In genomic region chr5:10563940-10564837, GRCh38 we compare ENCODE assay signal across 8 cellular contexts. TPM values are rescaled to one million over a fixed set of nuclear protein-coding genes. Genes with fewer than 3 reads are reported as not detected.
A peak's percentile ranks its signal among the peaks of the same experiment; 100 is the strongest.
DNase-seq lines count a peak whose midpoint lies in the region; ATAC-seq, FAIRE-seq and TF ChIP-seq lines count a peak whose summit lies in the region.

ANKRD33B (plus strand) TSS chr5:10564070; CDS start chr5:10564468, 398 bp downstream.

- peaks cover 10% of the 10 kb centered on the region for H3K79me2 ChIP-seq in astrocyte (ENCODE audit: insufficient read depth, low read length)

- no peak for TF ChIP-seq CTCF in astrocyte (IDR thresholded peaks at IDR 0.05; ENCODE audit: insufficient read depth, low read depth, low read length)

- H3K9ac ChIP-seq in astrocyte (ENCODE audit: low read length) (peak within 1 kb of the TSS; percentile 86), iPS-20b (ENCODE audit: low read depth, low read length) (peak within 1 kb of the TSS; percentile 27; the same call in 1 of the 2 replicates)

- H3K4me1 Mint-ChIP-seq in T-helper 2 cell treated with Interferon-gamma antibody and Interleukin-4, amounts not matched to agents 5 μg/mL and 100 μg/mL, for 36 hours (ENCODE audit: low read depth), result peaks cover 21% of the 10 kb centered on the region
- peaks cover 36% of the 10 kb centered on the region for H3K4me1 Mint-ChIP-seq in astrocyte (ENCODE audit: low read depth, unreplicated experiment)

- H4K20me1 ChIP-seq in astrocyte (ENCODE audit: insufficient read depth, low read length), result peaks cover 39% of the 10 kb centered on the region

- peak within 1 kb of the TSS; percentile 68 for H3K4me3 ChIP-seq in astrocyte (ENCODE audit: insufficient read depth, low read depth, low read length)
- peak within 1 kb of the TSS; percentile 72 for H3K4me3 ChIP-seq in iPS-20b (ENCODE audit: low read length)

- peak; percentile 52 for ATAC-seq in HG02588 (IDR thresholded peaks at IDR 0.05; ENCODE audit: unreplicated experiment)

- H3K27me3 ChIP-seq in astrocyte (ENCODE audit: insufficient read depth, low read length), result no peaks in the 10 kb centered on the region
- peaks cover 94% of the 10 kb centered on the region for H3K27me3 ChIP-seq in iPS-20b (ENCODE audit: insufficient read depth, low read length)

- no peaks in the 10 kb centered on the region for H3K36me3 Mint-ChIP-seq in T-helper 2 cell treated with Interferon-gamma antibody and Interleukin-4, amounts not matched to agents 5 μg/mL and 100 μg/mL, for 36 hours (ENCODE audit: low read depth)
- no peaks in the 10 kb centered on the region for H3K36me3 Mint-ChIP-seq in astrocyte (ENCODE audit: low read depth, unreplicated experiment)

- H3K4me1 ChIP-seq in astrocyte (ENCODE audit: insufficient read depth, low read length) (peaks cover 17% of the 10 kb centered on the region), iPS-20b (ENCODE audit: insufficient read depth, low read length) (peaks cover 14% of the 10 kb centered on the region)

- H3K27ac Mint-ChIP-seq in T-helper 2 cell treated with Interferon-gamma antibody and Interleukin-4, amounts not matched to agents 5 μg/mL and 100 μg/mL, for 36 hours, result peak within 1 kb of the TSS; percentile 83
- peak within 1 kb of the TSS; percentile 83 for H3K27ac Mint-ChIP-seq in astrocyte (ENCODE audit: unreplicated experiment)

- H2AFZ ChIP-seq in astrocyte (ENCODE audit: low read depth, low read length), result peak within 1 kb of the TSS; percentile 87

- H3K36me3 ChIP-seq in astrocyte (ENCODE audit: insufficient read depth, low read length), result no peaks in the 10 kb centered on the region
- no peaks in the 10 kb centered on the region for H3K36me3 ChIP-seq in iPS-20b (ENCODE audit: insufficient read depth, low read depth, low read length)

- DNase-seq in GM12891 (ENCODE audit: insufficient read length, low spot score), result peak; percentile 81
- peak; percentile 34 for DNase-seq in NCI-H1092 (lab: John Stamatoyannopoulos, UW)
- peak; percentile 78 for DNase-seq in T-helper 2 cell treated with Interferon-gamma antibody and Interleukin-4, amounts not matched to agents 5 μg/mL and 100 μg/mL, for 36 hours (ENCODE audit: low spot score)
- DNase-seq in astrocyte (ENCODE audit: low read depth), result peak; percentile 41
- DNase-seq in stimulated activated CD4-positive, alpha-beta T cell treated with anti-CD3 and anti-CD28 coated beads, Interleukin-15, amount 100 ng/mL, for 24 hours, result peak; percentile 87
- no peak for DNase-seq in NCI-H2029 treated with DMSO at 0.1 percent for 48 hours (lab: John Stamatoyannopoulos, UW)

- H3K9me3 Mint-ChIP-seq in T-helper 2 cell treated with Interferon-gamma antibody and Interleukin-4, amounts not matched to agents 5 μg/mL and 100 μg/mL, for 36 hours, result no peaks in the 10 kb centered on the region
- no peaks in the 10 kb centered on the region for H3K9me3 Mint-ChIP-seq in astrocyte (ENCODE audit: unreplicated experiment)

- peaks cover 26% of the 10 kb centered on the region for H3K27me3 Mint-ChIP-seq in T-helper 2 cell treated with Interferon-gamma antibody and Interleukin-4, amounts not matched to agents 5 μg/mL and 100 μg/mL, for 36 hours (ENCODE audit: low read depth)
- no peaks in the 10 kb centered on the region for H3K27me3 Mint-ChIP-seq in astrocyte (ENCODE audit: low read depth, unreplicated experiment)

- H3K9me3 ChIP-seq in astrocyte (ENCODE audit: insufficient read depth, low read depth, low read length) (no peaks in the 10 kb centered on the region), iPS-20b (ENCODE audit: insufficient read depth, low read depth, low read length) (no peaks in the 10 kb centered on the region)

- peak; percentile 73 for TF ChIP-seq POLR2A in GM12891 (IDR thresholded peaks at IDR 0.05; ENCODE audit: low read depth, low read length)

- peak within 1 kb of the TSS; percentile 86 for H3K4me3 Mint-ChIP-seq in T-helper 2 cell treated with Interferon-gamma antibody and Interleukin-4, amounts not matched to agents 5 μg/mL and 100 μg/mL, for 36 hours
- H3K4me3 Mint-ChIP-seq in astrocyte (ENCODE audit: unreplicated experiment), result peak within 1 kb of the TSS; percentile 94

- FAIRE-seq in GM12891 (lab: Jason Lieb, UNC), result peak; percentile 47
- FAIRE-seq in astrocyte (lab: Jason Lieb, UNC), result no peak

- peak within 1 kb of the TSS; percentile 92 for H3K4me2 ChIP-seq in astrocyte (ENCODE audit: low read length)

- H3K27ac ChIP-seq in astrocyte (ENCODE audit: low read depth, low read length) (peak within 1 kb of the TSS; percentile 66), iPS-20b (ENCODE audit: low read length) (no peak within 1 kb of the TSS)

TF ChIP-seq in GM12891, 5 proteins besides CTCF, POLR2A, EP300 and RAD21:
- TF ChIP-seq SPI1 (IDR thresholded peaks at IDR 0.05; ENCODE audit: low read depth, low read length) (no peak), POLR2AphosphoS5 (IDR thresholded peaks at IDR 0.05; ENCODE audit: low read depth, low read length) (peak; percentile 64; the same call in 1 of the 2 replicates), TAF1 (IDR thresholded peaks at IDR 0.05; ENCODE audit: low read depth, low read length) (peak; percentile 89), PAX5 (IDR thresholded peaks at IDR 0.05; ENCODE audit: insufficient read depth, low read length, severe bottlenecking) (peak; percentile 23), POU2F2 (IDR thresholded peaks at IDR 0.05; ENCODE audit: low read depth, low read length) (no peak)
TF ChIP-seq in GM12891: peak in this region for 3.

RNA-seq across cellular contexts. Expression of gene ANKRD33B, which starts in this region (rescaled TPM):
- polyA plus RNA-seq in GM12891 (2012; ENCODE audit: low read depth, missing spikeins), result 27.9 TPM
- total RNA-seq in astrocyte, result 13.5 and 22.7 TPM in 2 replicates
